Comparison of ENCODE assay signal across 1 cellular context in the genomic region with DNA sequence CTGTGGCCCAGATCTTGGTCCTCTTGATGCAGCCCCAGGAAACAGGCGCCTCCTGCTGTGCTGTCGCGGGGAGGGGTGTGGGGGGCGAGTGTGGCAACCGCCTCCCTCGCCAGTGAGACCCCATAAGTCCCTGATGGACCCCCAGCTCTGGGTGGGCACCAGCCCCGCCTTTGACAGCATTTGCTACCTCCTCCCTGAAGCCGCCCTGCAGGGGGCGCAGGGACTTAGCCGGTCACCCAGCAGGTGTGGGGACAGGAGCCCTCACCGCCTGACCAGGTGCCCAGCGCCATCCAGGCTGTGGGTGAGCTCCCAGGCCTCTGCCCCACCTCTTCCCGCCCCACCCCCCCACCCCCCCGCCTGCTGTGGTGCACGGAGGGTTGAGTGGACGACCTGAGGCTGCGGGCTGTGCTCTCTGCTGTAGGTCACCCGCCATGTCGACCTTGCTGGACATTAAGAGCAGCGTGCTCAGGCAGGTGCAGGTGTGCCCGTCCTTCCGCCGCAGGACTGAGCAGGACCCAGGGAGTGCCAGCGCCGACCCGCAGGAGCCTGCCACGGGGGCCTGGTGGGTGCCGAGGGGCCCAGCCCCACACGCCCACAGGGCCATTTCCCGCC.
TF ChIP-seq lines count a peak whose summit lies in the region.

No MANE protein-coding gene starts in this region.

TF ChIP-seq in K562, 482 proteins besides CTCF, POLR2A, EP300 and RAD21:
- peak; percentile 25 for TF ChIP-seq PCBP1 (IDR thresholded peaks at IDR 0.05; ENCODE audit: low read depth, low read length, poor library complexity, severe bottlenecking)
- no peak for TF ChIP-seq SFPQ (IDR thresholded peaks at IDR 0.05; ENCODE audit: low read depth, low read length)
- TF ChIP-seq ZBTB12 (CRISPR knock-in tag; IDR thresholded peaks at IDR 0.05): no peak
- peak; percentile 53; the same call in 1 of the 2 replicates for TF ChIP-seq ZBTB7A (IDR thresholded peaks at IDR 0.05; ENCODE audit: borderline replicate concordance, control insufficient read depth, low read depth, low read length)
- no peak for TF ChIP-seq TEAD2 (tag; IDR thresholded peaks at IDR 0.05)
- peak; percentile 92 for TF ChIP-seq CTCFL (IDR thresholded peaks at IDR 0.05; ENCODE audit: borderline replicate concordance, insufficient read depth, low read depth, low read length, poor library complexity, severe bottlenecking)
- TF ChIP-seq ADNP (tag; IDR thresholded peaks at IDR 0.05): no peak
- TF ChIP-seq ATF2 (CRISPR knock-in tag; IDR thresholded peaks at IDR 0.05): no peak
- TF ChIP-seq BCL6 (CRISPR knock-in tag; IDR thresholded peaks at IDR 0.05): no peak
- TF ChIP-seq, protein P1, sequence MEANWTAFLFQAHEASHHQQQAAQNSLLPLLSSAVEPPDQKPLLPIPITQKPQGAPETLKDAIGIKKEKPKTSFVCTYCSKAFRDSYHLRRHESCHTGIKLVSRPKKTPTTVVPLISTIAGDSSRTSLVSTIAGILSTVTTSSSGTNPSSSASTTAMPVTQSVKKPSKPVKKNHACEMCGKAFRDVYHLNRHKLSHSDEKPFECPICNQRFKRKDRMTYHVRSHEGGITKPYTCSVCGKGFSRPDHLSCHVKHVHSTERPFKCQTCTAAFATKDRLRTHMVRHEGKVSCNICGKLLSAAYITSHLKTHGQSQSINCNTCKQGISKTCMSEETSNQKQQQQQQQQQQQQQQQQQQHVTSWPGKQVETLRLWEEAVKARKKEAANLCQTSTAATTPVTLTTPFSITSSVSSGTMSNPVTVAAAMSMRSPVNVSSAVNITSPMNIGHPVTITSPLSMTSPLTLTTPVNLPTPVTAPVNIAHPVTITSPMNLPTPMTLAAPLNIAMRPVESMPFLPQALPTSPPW (CRISPR knock-in tag; IDR thresholded peaks at IDR 0.05): peak; percentile 53
- no peak for TF ChIP-seq RBM34 (IDR thresholded peaks at IDR 0.05; ENCODE audit: borderline replicate concordance, insufficient read depth, low read length)
